ENCODE assay signal across 9 cellular contexts in genomic region chr11:65887026-65887722, GRCh38. TPM values are rescaled to one million over a fixed set of nuclear protein-coding genes. Genes with fewer than 3 reads are reported as not detected.
DNase-seq lines count a peak whose midpoint lies in the region; ATAC-seq, FAIRE-seq and TF ChIP-seq lines count a peak whose summit lies in the region.
"Had no signal": no experiment of that assay in that cellular context is flagged by ENCODE, and none has a peak within 500 bp of the region (broad histone marks: within the 10 kb centered on the region; RNA-seq: fewer than 3 reads in every experiment).

No MANE protein-coding gene starts in this region.

- POLR2A ChIA-PET in K562 (lab: Yijun Ruan, JAX): interaction anchor here (0.6 to 14.4 kb wide), 12 partner anchors 13 to 181 kb away, joined by 3 to 147 read pairs (median 6); partner anchors contain the start of genes CFL1, FOSL1, MUS81 and RNASEH2C

- H3K27ac ChIP-seq in K562 (ENCODE audit: extremely low read depth, low read depth, low read length) (peak overlapping the region; percentile 71; the same call in 2 of the 3 replicates), lower lobe of right lung (peak overlapping the region; percentile 98), uterus (peak overlapping the region; percentile 96 to 97)

- H3K79me2 ChIP-seq in K562 (ENCODE audit: control insufficient read depth, insufficient read depth, low read length): peaks cover 35% of the 10 kb centered on the region

- no peak for TF ChIP-seq EP300 in K562 (IDR thresholded peaks at IDR 0.05; ENCODE audit: low read length)

- H3K9me1 ChIP-seq in K562 (ENCODE audit: control insufficient read depth, insufficient read depth, low read length): no peaks in the 10 kb centered on the region

- in situ Hi-C loops in K562 (cut with MboI): no loop called here

- peak; percentile 0 for DNase-seq in stimulated activated CD4-positive, alpha-beta T cell treated with anti-CD3 and anti-CD28 coated beads, Interleukin-1b, Interleukin-23, amount 100 ng/mL, for 48 hours
- DNase-seq in stimulated activated CD4-positive, alpha-beta T cell treated with anti-CD3 and anti-CD28 coated beads, Interleukin-15, amount 100 ng/mL, for 24 hours: no peak
- DNase-seq in K562 (ENCODE audit: extremely low read depth in 1 of 4, low spot score in 3 of 4) (no peak), lower lobe of right lung (peak; percentile 47), uterus (peak in 1 of 2 donors; percentile 52)
- DNase-seq in activated CD8-positive, alpha-beta memory T cell treated with anti-CD3 and anti-CD28 coated beads for 24 hours: no peak
- DNase-seq: amniotic stem cell had no signal

- FAIRE-seq in K562 (lab: Jason Lieb, UNC): no peak

- intact Hi-C loops in K562 (cut with micrococcal nuclease) (loop anchor here (5.0 kb wide), 2 partner anchors 105 to 175 kb away; partner anchors contain the start of genes AP5B1 and KAT5), lower lobe of right lung (cut with DNase I) (loop anchor here (10.0 kb wide), 1 partner anchor 98 kb away; no protein-coding TSS in a partner anchor), uterus (cut with DNase I; ENCODE audit: low total_unique reads) (no loop called here)

- TF ChIP-seq CTCF in K562 (IDR thresholded peaks at IDR 0.05 in 2 of 3, conservative IDR thresholded peaks at IDR 0.05 in 1 of 3; ENCODE audit: insufficient read depth in 2 of 3, low read depth in 1 of 3, low read length in 3 of 3) (no peak), lower lobe of right lung (IDR thresholded peaks at IDR 0.05) (no peak), uterus (IDR thresholded peaks at IDR 0.05) (no peak)

- CTCF ChIA-PET in K562 (lab: Yijun Ruan, JAX; ENCODE audit: low intra/inter-chr PET ratio): interaction anchor here (1.1 to 3.3 kb wide), 3 partner anchors 25 to 176 kb away, joined by 3 to 40 read pairs (median 12); partner anchors contain the start of gene KAT5

- H3K36me3 ChIP-seq in K562 (ENCODE audit: control insufficient read depth, insufficient read depth, low read length) (peaks cover 53% of the 10 kb centered on the region), lower lobe of right lung (peaks cover 40% of the 10 kb centered on the region), uterus (no peaks in the 10 kb centered on the region)

- H2AFZ ChIP-seq in K562 (ENCODE audit: low read depth, low read length): no peak overlapping the region

- H3K27me3 ChIP-seq in K562 (ENCODE audit: control insufficient read depth in 2 of 2, insufficient read depth in 2 of 2, low read length in 2 of 2) (no peaks in the 10 kb centered on the region), lower lobe of right lung (ENCODE audit: low read depth) (no peaks in the 10 kb centered on the region), uterus (no peaks in the 10 kb centered on the region)

- no peak for TF ChIP-seq RAD21 in K562 (CRISPR knock-in tag; conservative IDR thresholded peaks at IDR 0.05 in 1 of 2, IDR thresholded peaks at IDR 0.05 in 1 of 2)

- TF ChIP-seq POLR2A in K562 (conservative IDR thresholded peaks at IDR 0.05) (no peak), uterus (IDR thresholded peaks at IDR 0.05) (no peak)

- peak overlapping the region; percentile 90 for H3K4me2 ChIP-seq in K562 (ENCODE audit: insufficient read depth, low read length)

- H3K9me3 ChIP-seq in K562 (replicated peaks; ENCODE audit: control insufficient read depth, insufficient read depth, low read depth, low read length) (no peaks in the 10 kb centered on the region), lower lobe of right lung (no peaks in the 10 kb centered on the region), uterus (no peaks in the 10 kb centered on the region)

- H3K4me1 ChIP-seq in K562 (replicated peaks in 1 of 2; ENCODE audit: control insufficient read depth in 2 of 2, insufficient read depth in 2 of 2, low read length in 2 of 2) (peaks cover 18 to 61% of the 10 kb centered on the region in 2 experiments), lower lobe of right lung (peaks cover 46% of the 10 kb centered on the region), uterus (peaks cover 4 to 11% of the 10 kb centered on the region in 2 donors)

- peaks cover 3% of the 10 kb centered on the region; the same call in 1 of the 2 replicates for H4K20me1 ChIP-seq in K562 (replicated peaks; ENCODE audit: control insufficient read depth, insufficient read depth, low read length)

- BruUV-seq in K562 (replicated peaks; lab: Mats Ljungman, UMichigan): no TSS peak

- H3K4me3 ChIP-seq in K562 (peak overlapping the region; percentile 69), lower lobe of right lung (peak overlapping the region; percentile 88), uterus (peak overlapping the region; percentile 55 to 88)

- 71% methylated on average over 12 of the region's 13 CpGs for WGBS in K562 (ENCODE audit: insufficient coverage, low coverage, missing lambda C conversion rate)

- ATAC-seq in K562 (no peak), lower lobe of right lung (no peak), GM21528 (IDR thresholded peaks at IDR 0.05; ENCODE audit: low FRiP score, unreplicated experiment) (no peak), GM21367 (IDR thresholded peaks at IDR 0.05; ENCODE audit: unreplicated experiment) (no peak)

- peak overlapping the region; percentile 58 to 96 for H3K9ac ChIP-seq in K562 (ENCODE audit: insufficient read depth in 1 of 2, low read depth in 2 of 2, low read length in 2 of 2)

RNA-seq across cellular contexts. Expression of gene FIBP, which starts 1.1 kb away (rescaled TPM):
- total RNA-seq in K562 (2011; cell fraction: chromatin; rRNA removed; ENCODE audit: low replicate concordance): 53.7 and 168 TPM in 2 replicates
- total RNA-seq in K562 (2011; cell fraction: nucleolus; rRNA removed): 118 and 119 TPM in 2 replicates
- total RNA-seq in K562 (2011; cell fraction: nucleoplasm; rRNA removed): 83.9 and 91.0 TPM in 2 replicates
- total RNA-seq in K562 (2014; rRNA removed): 77.2 and 98.5 TPM in 2 replicates
- total RNA-seq in K562 (2014; rRNA removed; fragmentation: Illumina TruSeq; extraction: Trizol): 36.8 and 44.6 TPM in 2 replicates
- total RNA-seq in K562 (2015; rRNA removed; fragmentation: Illumina TruSeq; extraction: Trizol): 45.8 and 46.8 TPM in 2 replicates
- 51.1 and 54.0 TPM in 2 replicates for total RNA-seq in K562 (2021)
- polyA plus RNA-seq in K562 (2011; rRNA removed): 58.8 and 69.4 TPM in 2 replicates
- polyA plus RNA-seq in K562 (2011; cell fraction: cytosol; rRNA removed): 81.2 and 144 TPM in 2 replicates
- polyA plus RNA-seq in K562 (2011; cell fraction: nucleus; rRNA removed): 131 and 187 TPM in 2 replicates
- polyA plus RNA-seq in K562 (2012): 65.8 and 94.8 TPM in 2 replicates
- 48.6 and 62.8 TPM in 2 replicates for polyA plus RNA-seq in K562 (2014; fragmentation: Illumina TruSeq; extraction: Trizol)
- 10 to 100 TPM; 41.2 to 46.2 TPM for polyA plus RNA-seq in K562 (2014; fragmentation: Nextera tagmentation; extraction: Ambion mirVana)
- polyA plus RNA-seq in K562 (2014; rRNA removed): 79.2 and 82.8 TPM in 2 replicates
- 43.2 and 46.4 TPM in 2 replicates for polyA minus RNA-seq in K562 (2011; rRNA and poly(A)+ RNA removed)
- 59.7 and 70.4 TPM in 2 replicates for polyA minus RNA-seq in K562 (2011; cell fraction: cytosol; rRNA and poly(A)+ RNA removed)
- polyA minus RNA-seq in K562 (2011; cell fraction: nucleus; rRNA and poly(A)+ RNA removed): 47.0 and 54.9 TPM in 2 replicates
- total RNA-seq in lower lobe of right lung: 44.0 TPM
- total RNA-seq in uterus: 100 to 1,000 TPM in 1 of 4 donors, 10 to 100 TPM in 3; 39.7 to 239 (median 52.2) TPM

RNA-seq across cellular contexts. Expression of gene CCDC85B, which starts 3.3 kb away (rescaled TPM):
- 1.2 and 7.1 TPM in 2 replicates for total RNA-seq in K562 (2011; cell fraction: chromatin; rRNA removed; ENCODE audit: low replicate concordance)
- 15.7 and 17.8 TPM in 2 replicates for total RNA-seq in K562 (2011; cell fraction: nucleolus; rRNA removed)
- total RNA-seq in K562 (2011; cell fraction: nucleoplasm; rRNA removed): 7.0 and 7.4 TPM in 2 replicates
- 138 and 161 TPM in 2 replicates for total RNA-seq in K562 (2014; rRNA removed)
- 0.26 and 0.29 TPM in 2 replicates for total RNA-seq in K562 (2014; rRNA removed; fragmentation: Illumina TruSeq; extraction: Trizol)
- total RNA-seq in K562 (2015; rRNA removed; fragmentation: Illumina TruSeq; extraction: Trizol): 6.2 and 11.7 TPM in 2 replicates
- total RNA-seq in K562 (2021): 64.4 and 74.8 TPM in 2 replicates
- polyA plus RNA-seq in K562 (2011; rRNA removed): 6.8 and 7.9 TPM in 2 replicates
- 19.3 and 81.8 TPM in 2 replicates for polyA plus RNA-seq in K562 (2011; cell fraction: cytosol; rRNA removed)
- 7.6 and 15.8 TPM in 2 replicates for polyA plus RNA-seq in K562 (2011; cell fraction: nucleus; rRNA removed)
- polyA plus RNA-seq in K562 (2012): 35.5 and 38.4 TPM in 2 replicates
- polyA plus RNA-seq in K562 (2014; fragmentation: Illumina TruSeq; extraction: Trizol): 0.30 and 1.9 TPM in 2 replicates
- under 1 TPM; 0.14 to 0.29 TPM for polyA plus RNA-seq in K562 (2014; fragmentation: Nextera tagmentation; extraction: Ambion mirVana)
- polyA plus RNA-seq in K562 (2014; rRNA removed): 92.3 TPM in 2 replicates
- 0.27 and 0.49 TPM in 2 replicates for polyA minus RNA-seq in K562 (2011; rRNA and poly(A)+ RNA removed)
- polyA minus RNA-seq in K562 (2011; cell fraction: cytosol; rRNA and poly(A)+ RNA removed): 11.3 and 22.7 TPM in 2 replicates
- 9.6 and 14.0 TPM in 2 replicates for polyA minus RNA-seq in K562 (2011; cell fraction: nucleus; rRNA and poly(A)+ RNA removed)
- total RNA-seq in lower lobe of right lung: 28.6 TPM
- total RNA-seq in uterus: 100 to 1,000 TPM in 1 of 4 donors, 10 to 100 TPM in 3; 22.3 to 141 (median 54.5) TPM

RNA-seq across cellular contexts. Expression of gene CTSW, which starts 7.5 kb away (rescaled TPM):
- not detected in 2 replicates for total RNA-seq in K562 (2011; cell fraction: chromatin; rRNA removed; ENCODE audit: low replicate concordance)
- not detected in 2 replicates for total RNA-seq in K562 (2011; cell fraction: nucleolus; rRNA removed)
- not detected in 2 replicates for total RNA-seq in K562 (2011; cell fraction: nucleoplasm; rRNA removed)
- not detected in 2 replicates for total RNA-seq in K562 (2014; rRNA removed)
- total RNA-seq in K562 (2014; rRNA removed; fragmentation: Illumina TruSeq; extraction: Trizol): not detected in 2 replicates
- not detected in 2 replicates for total RNA-seq in K562 (2015; rRNA removed; fragmentation: Illumina TruSeq; extraction: Trizol)
- total RNA-seq in K562 (2021): not detected in 2 replicates
- 0.05 TPM in 1 of 2 replicates, not detected in the other for polyA plus RNA-seq in K562 (2011; rRNA removed)
- 0.07 TPM in 1 of 2 replicates, not detected in the other for polyA plus RNA-seq in K562 (2011; cell fraction: cytosol; rRNA removed)
- 0.11 and 0.13 TPM in 2 replicates for polyA plus RNA-seq in K562 (2011; cell fraction: nucleus; rRNA removed)
- 0.11 and 0.16 TPM in 2 replicates for polyA plus RNA-seq in K562 (2012)
- not detected in 2 replicates for polyA plus RNA-seq in K562 (2014; fragmentation: Illumina TruSeq; extraction: Trizol)
- polyA plus RNA-seq in K562 (2014; fragmentation: Nextera tagmentation; extraction: Ambion mirVana): under 1 TPM in 1 of 2 experiments, not detected in 1; 0.04 TPM
- not detected in 2 replicates for polyA plus RNA-seq in K562 (2014; rRNA removed)
- not detected in 2 replicates for polyA minus RNA-seq in K562 (2011; rRNA and poly(A)+ RNA removed)
- not detected in 2 replicates for polyA minus RNA-seq in K562 (2011; cell fraction: cytosol; rRNA and poly(A)+ RNA removed)
- polyA minus RNA-seq in K562 (2011; cell fraction: nucleus; rRNA and poly(A)+ RNA removed): not detected in 2 replicates
- total RNA-seq in lower lobe of right lung: 20.6 TPM
- total RNA-seq in uterus: 1 to 10 TPM in 1 of 4 donors, under 1 TPM in 1, not detected in 2; 0.62 to 3.6 TPM

RNA-seq across cellular contexts. Expression of gene FOSL1, which starts 13.0 kb away (rescaled TPM):
- total RNA-seq in K562 (2011; cell fraction: chromatin; rRNA removed; ENCODE audit: low replicate concordance): 27.7 and 48.1 TPM in 2 replicates
- 22.8 and 24.7 TPM in 2 replicates for total RNA-seq in K562 (2011; cell fraction: nucleolus; rRNA removed)
- 23.9 and 41.4 TPM in 2 replicates for total RNA-seq in K562 (2011; cell fraction: nucleoplasm; rRNA removed)
- total RNA-seq in K562 (2014; rRNA removed) (18.6 and 21.3 TPM in 2 replicates), K562 (2014; rRNA removed; fragmentation: Illumina TruSeq; extraction: Trizol) (4.6 and 6.2 TPM in 2 replicates), K562 (2015; rRNA removed; fragmentation: Illumina TruSeq; extraction: Trizol) (10.0 and 12.4 TPM in 2 replicates), K562 (2021) (26.1 and 28.7 TPM in 2 replicates), lower lobe of right lung (2.2 TPM), uterus (1 to 10 TPM in 2 of 4 donors, not detected in 2; 2.9 to 3.9 TPM)
- polyA plus RNA-seq in K562 (2011; rRNA removed) (5.3 and 9.0 TPM in 2 replicates), K562 (2014; fragmentation: Illumina TruSeq; extraction: Trizol) (26.9 and 39.6 TPM in 2 replicates), K562 (2014; fragmentation: Nextera tagmentation; extraction: Ambion mirVana) (1 to 10 TPM; 3.5 to 4.2 TPM), K562 (2014; rRNA removed) (16.3 and 16.9 TPM in 2 replicates)
- polyA plus RNA-seq in K562 (2011; cell fraction: cytosol; rRNA removed): 7.6 and 12.9 TPM in 2 replicates
- 10.1 and 26.6 TPM in 2 replicates for polyA plus RNA-seq in K562 (2011; cell fraction: nucleus; rRNA removed)
- 24.9 and 29.1 TPM in 2 replicates for polyA plus RNA-seq in K562 (2012)
- polyA minus RNA-seq in K562 (2011; rRNA and poly(A)+ RNA removed): 4.3 and 5.1 TPM in 2 replicates
- polyA minus RNA-seq in K562 (2011; cell fraction: cytosol; rRNA and poly(A)+ RNA removed): 7.8 and 8.3 TPM in 2 replicates
- polyA minus RNA-seq in K562 (2011; cell fraction: nucleus; rRNA and poly(A)+ RNA removed): 6.1 and 10.8 TPM in 2 replicates

RNA-seq across cellular contexts. Expression of gene EFEMP2, which starts 14.6 kb away (rescaled TPM):
- total RNA-seq in K562 (2011; cell fraction: chromatin; rRNA removed; ENCODE audit: low replicate concordance): 12.1 and 30.7 TPM in 2 replicates
- total RNA-seq in K562 (2011; cell fraction: nucleolus; rRNA removed): 15.1 and 19.3 TPM in 2 replicates
- total RNA-seq in K562 (2011; cell fraction: nucleoplasm; rRNA removed): 11.3 and 15.8 TPM in 2 replicates
- total RNA-seq in K562 (2014; rRNA removed) (0.64 and 0.86 TPM in 2 replicates), K562 (2014; rRNA removed; fragmentation: Illumina TruSeq; extraction: Trizol) (0.07 and 0.32 TPM in 2 replicates), K562 (2015; rRNA removed; fragmentation: Illumina TruSeq; extraction: Trizol) (0.57 and 0.58 TPM in 2 replicates), K562 (2021) (1.6 and 2.6 TPM in 2 replicates), lower lobe of right lung (53.9 TPM), uterus (100 to 1,000 TPM in 1 of 4 donors, 10 to 100 TPM in 3; 56.1 to 165 (median 87.3) TPM)
- polyA plus RNA-seq in K562 (2011; rRNA removed) (2.0 and 3.9 TPM in 2 replicates), K562 (2014; fragmentation: Illumina TruSeq; extraction: Trizol) (0.74 and 1.1 TPM in 2 replicates), K562 (2014; fragmentation: Nextera tagmentation; extraction: Ambion mirVana) (under 1 TPM in 1 of 2 experiments, not detected in 1; 0.13 TPM), K562 (2014; rRNA removed) (2.9 TPM in 2 replicates)
- polyA plus RNA-seq in K562 (2011; cell fraction: cytosol; rRNA removed): 3.3 and 4.7 TPM in 2 replicates
- 41.3 and 54.9 TPM in 2 replicates for polyA plus RNA-seq in K562 (2011; cell fraction: nucleus; rRNA removed)
- 1.3 and 4.2 TPM in 2 replicates for polyA plus RNA-seq in K562 (2012)
- polyA minus RNA-seq in K562 (2011; rRNA and poly(A)+ RNA removed): 0.53 and 1.2 TPM in 2 replicates
- 1.3 TPM in 1 of 2 replicates, not detected in the other for polyA minus RNA-seq in K562 (2011; cell fraction: cytosol; rRNA and poly(A)+ RNA removed)
- 7.5 and 7.8 TPM in 2 replicates for polyA minus RNA-seq in K562 (2011; cell fraction: nucleus; rRNA and poly(A)+ RNA removed)

Comparison
In these comparisons a context has a peak if more than half of its experiments do, and no peak if none do; other contexts are left out.
1. DNase-seq: peak in stimulated activated CD4-positive, alpha-beta T cell treated with anti-CD3 and anti-CD28 coated beads, Interleukin-1b, Interleukin-23, amount 100 ng/mL, for 48 hours (single experiment) and lower lobe of right lung (single experiment); none in stimulated activated CD4-positive, alpha-beta T cell treated with anti-CD3 and anti-CD28 coated beads, Interleukin-15, amount 100 ng/mL, for 24 hours (single experiment), K562 (0 of 4) and activated CD8-positive, alpha-beta memory T cell treated with anti-CD3 and anti-CD28 coated beads for 24 hours (single experiment).
2. Peak in every context shown above with its lines, with median percentiles within 50 percentile points of each other: H3K27ac ChIP-seq and H3K4me3 ChIP-seq.